19 cellular contexts compared by ENCODE assay signal in the genomic region with DNA sequence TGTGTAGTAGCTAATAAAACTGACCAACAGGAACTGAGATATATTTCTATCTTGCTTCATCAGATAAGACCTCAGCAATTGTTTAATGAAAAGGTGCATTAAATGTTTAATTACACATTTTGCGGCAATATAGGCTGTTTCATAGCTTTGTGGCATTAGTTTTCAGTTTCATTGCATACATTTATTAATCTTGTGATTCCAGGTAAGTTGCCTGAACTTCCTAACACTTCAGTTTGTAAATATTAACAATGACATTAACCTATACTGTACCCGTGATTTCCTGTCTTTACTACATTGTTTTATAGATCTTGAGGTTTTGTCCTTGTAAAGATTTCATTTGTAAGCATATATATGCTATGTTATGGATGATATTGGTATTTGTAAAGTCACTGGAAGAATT.
DNase-seq lines count a peak whose midpoint lies in the region; ATAC-seq and TF ChIP-seq lines count a peak whose summit lies in the region.
"Had no signal": no experiment of that assay in that cellular context is flagged by ENCODE, and none has a peak within 500 bp of the region (broad histone marks: within the 10 kb centered on the region; RNA-seq: fewer than 3 reads in every experiment).

No MANE protein-coding gene starts in this region.

- intact Hi-C loops in activated T-helper 1 cell treated with anti-CD3 and anti-CD28 coated beads, Interleukin-12 subunit alpha, Interleukin-12 subunit beta, Interleukin-2, Interleukin-4 antibody, amounts not matched to agents 30 ng/mL and 10 ng/mL and 1 ng/mL, durations not matched to agents 14 hours and 24 hours and 36 hours (cut with micrococcal nuclease): no loop called here

- peak overlapping the region; percentile 99 for H3K27ac ChIP-seq in SK-N-MC
- H3K27ac ChIP-seq: BLaER1 had no signal

- no peak overlapping the region for H3K4me3 Mint-ChIP-seq in activated T-helper 1 cell treated with anti-CD3 and anti-CD28 coated beads, Interleukin-12 subunit alpha, Interleukin-12 subunit beta, Interleukin-2, Interleukin-4 antibody, amounts not matched to agents 30 ng/mL and 10 ng/mL and 1 ng/mL, durations not matched to agents 14 hours and 24 hours and 36 hours
- H3K4me3 Mint-ChIP-seq: CD14-positive monocyte; CD4-positive, alpha-beta memory T cell; CD4-positive, CD25-positive, alpha-beta regulatory T cell; CD8-positive, alpha-beta memory T cell had no signal

- TF ChIP-seq CTCF in LNCaP clone FGC (IDR thresholded peaks at IDR 0.05; ENCODE audit: control insufficient read depth, extremely low read depth, insufficient read depth): no peak

- H3K27ac Mint-ChIP-seq in activated T-helper 1 cell treated with anti-CD3 and anti-CD28 coated beads, Interleukin-12 subunit alpha, Interleukin-12 subunit beta, Interleukin-2, Interleukin-4 antibody, amounts not matched to agents 30 ng/mL and 10 ng/mL and 1 ng/mL, durations not matched to agents 14 hours and 24 hours and 36 hours: no peak overlapping the region
- H3K27ac Mint-ChIP-seq: CD14-positive monocyte; CD4-positive, alpha-beta memory T cell; CD4-positive, CD25-positive, alpha-beta regulatory T cell; CD8-positive, alpha-beta memory T cell had no signal

- H3K9me3 ChIP-seq in SK-N-MC (ENCODE audit: low read depth, low read length): peaks cover 14% of the 10 kb centered on the region; the same call in 1 of the 2 replicates
- H3K9me3 ChIP-seq: BE2C had no signal

- DNase-seq in LNCaP clone FGC (ENCODE audit: low read depth): peak; percentile 66
- DNase-seq in SK-N-MC (ENCODE audit: low read depth, low spot score): no peak
- DNase-seq in activated T-helper 1 cell treated with anti-CD3 and anti-CD28 coated beads, Interleukin-12 subunit alpha, Interleukin-12 subunit beta, Interleukin-2, Interleukin-4 antibody, amounts not matched to agents 30 ng/mL and 10 ng/mL and 1 ng/mL, durations not matched to agents 14 hours and 24 hours and 36 hours (ENCODE audit: low spot score): no peak
- no peak for DNase-seq in DMS79 (lab: John Stamatoyannopoulos, UW)
- DNase-seq: 8988T; ACHN; BE2C; C1 segment of cervical spinal cord; CD4-positive, alpha-beta memory T cell; CD4-positive, CD25-positive, alpha-beta regulatory T cell; CD8-positive, alpha-beta memory T cell; COR-L47; DMS 273 treated with DMSO at 0.1 percent for 48 hours; DMS153; DMS79 treated with DMSO at 0.1 percent for 48 hours; GF-D8 had no signal

- H3K4me3 ChIP-seq in LNCaP clone FGC (ENCODE audit: low read depth, low read length) (no peak overlapping the region), SK-N-MC (peak overlapping the region; percentile 71)
- H3K4me3 ChIP-seq: BLaER1 had no signal

- H3K9me3 Mint-ChIP-seq in activated T-helper 1 cell treated with anti-CD3 and anti-CD28 coated beads, Interleukin-12 subunit alpha, Interleukin-12 subunit beta, Interleukin-2, Interleukin-4 antibody, amounts not matched to agents 30 ng/mL and 10 ng/mL and 1 ng/mL, durations not matched to agents 14 hours and 24 hours and 36 hours: no peaks in the 10 kb centered on the region
- H3K9me3 Mint-ChIP-seq: CD4-positive, alpha-beta memory T cell had no signal

- peaks cover 16% of the 10 kb centered on the region for H3K36me3 ChIP-seq in SK-N-MC (ENCODE audit: insufficient read depth, low read length)
- H3K36me3 ChIP-seq: BE2C, BLaER1 had no signal

- no peak for ATAC-seq in GM18502 (IDR thresholded peaks at IDR 0.05; ENCODE audit: poor library complexity, unreplicated experiment)

- H3K4me1 Mint-ChIP-seq in activated T-helper 1 cell treated with anti-CD3 and anti-CD28 coated beads, Interleukin-12 subunit alpha, Interleukin-12 subunit beta, Interleukin-2, Interleukin-4 antibody, amounts not matched to agents 30 ng/mL and 10 ng/mL and 1 ng/mL, durations not matched to agents 14 hours and 24 hours and 36 hours (ENCODE audit: low read depth): no peaks in the 10 kb centered on the region
- H3K4me1 Mint-ChIP-seq: CD4-positive, alpha-beta memory T cell; CD4-positive, CD25-positive, alpha-beta regulatory T cell; CD8-positive, alpha-beta memory T cell had no signal

- H3K36me3 Mint-ChIP-seq in activated T-helper 1 cell treated with anti-CD3 and anti-CD28 coated beads, Interleukin-12 subunit alpha, Interleukin-12 subunit beta, Interleukin-2, Interleukin-4 antibody, amounts not matched to agents 30 ng/mL and 10 ng/mL and 1 ng/mL, durations not matched to agents 14 hours and 24 hours and 36 hours (ENCODE audit: low read depth): no peaks in the 10 kb centered on the region
- H3K36me3 Mint-ChIP-seq: CD14-positive monocyte; CD4-positive, alpha-beta memory T cell; CD4-positive, CD25-positive, alpha-beta regulatory T cell had no signal

- H3K27me3 Mint-ChIP-seq in activated T-helper 1 cell treated with anti-CD3 and anti-CD28 coated beads, Interleukin-12 subunit alpha, Interleukin-12 subunit beta, Interleukin-2, Interleukin-4 antibody, amounts not matched to agents 30 ng/mL and 10 ng/mL and 1 ng/mL, durations not matched to agents 14 hours and 24 hours and 36 hours (ENCODE audit: insufficient read depth): no peaks in the 10 kb centered on the region
- H3K27me3 Mint-ChIP-seq: CD4-positive, CD25-positive, alpha-beta regulatory T cell; CD8-positive, alpha-beta memory T cell had no signal

- peak overlapping the region; percentile 66 for H3K9ac ChIP-seq in SK-N-MC (ENCODE audit: insufficient read length)
- H3K9ac ChIP-seq: BLaER1 had no signal
